ENCODE assay signal across 8 cellular contexts in genomic region chrX:154484255-154485149, GRCh38. TPM values are rescaled to one million over a fixed set of nuclear protein-coding genes. Genes with fewer than 3 reads are reported as not detected.
DNase-seq lines count a peak whose midpoint lies in the region; ATAC-seq and TF ChIP-seq lines count a peak whose summit lies in the region.

No MANE protein-coding gene starts in this region.

- H2AFZ ChIP-seq in OCI-LY7 (ENCODE audit: low read length), result no peak overlapping the region

- H3K4me2 ChIP-seq in OCI-LY7 (ENCODE audit: low read length), result peak overlapping the region; percentile 79

- no peaks in the 10 kb centered on the region for H3K9me2 ChIP-seq in OCI-LY7 (ENCODE audit: insufficient read depth, low read length)

- H4K20me1 ChIP-seq in OCI-LY7 (ENCODE audit: insufficient read depth, low read length), result no peaks in the 10 kb centered on the region

- no TSS peak for BruUV-seq in OCI-LY7 (replicated peaks; lab: Mats Ljungman, UMichigan)

- ATAC-seq in HG03432 (IDR thresholded peaks at IDR 0.05; ENCODE audit: unreplicated experiment), result no peak
- ATAC-seq in effector memory CD8-positive, alpha-beta T cell (replicated peaks), result no peak
- no peak for ATAC-seq in HG02588 (IDR thresholded peaks at IDR 0.05; ENCODE audit: unreplicated experiment)

- no peaks in the 10 kb centered on the region for H3K27me3 Mint-ChIP-seq in activated CD4-positive, alpha-beta T cell treated with anti-CD3 and anti-CD28 coated beads, Interleukin-2, amount 10 ng/mL, durations not matched to agents 7 days and 5 days
- H3K27me3 Mint-ChIP-seq in dendritic cell treated with granulocyte-macrophage colony-stimulating factor and Interleukin-4, amounts not matched to agents 40 ng/mL and 50 ng/mL, for 4 days, result peaks cover 1% of the 10 kb centered on the region
- H3K27me3 Mint-ChIP-seq in effector memory CD8-positive, alpha-beta T cell, result no peaks in the 10 kb centered on the region

- H3K4me3 ChIP-seq in OCI-LY7 (ENCODE audit: low read depth, low read length, poor library complexity, severe bottlenecking), result peak overlapping the region; percentile 98
- H3K4me3 ChIP-seq in skeletal muscle tissue (ENCODE audit: low read length in 3 of 3), result peak overlapping the region in 2 of 3 donors; percentile 29 to 36

- H3K27ac Mint-ChIP-seq in activated CD4-positive, alpha-beta T cell treated with anti-CD3 and anti-CD28 coated beads, Interleukin-2, amount 10 ng/mL, durations not matched to agents 7 days and 5 days, result peak overlapping the region; percentile 9
- peak overlapping the region; percentile 79 for H3K27ac Mint-ChIP-seq in dendritic cell treated with granulocyte-macrophage colony-stimulating factor and Interleukin-4, amounts not matched to agents 40 ng/mL and 50 ng/mL, for 4 days
- H3K27ac Mint-ChIP-seq in effector memory CD8-positive, alpha-beta T cell, result no peak overlapping the region

- H3K4me3 Mint-ChIP-seq in activated CD4-positive, alpha-beta T cell treated with anti-CD3 and anti-CD28 coated beads, Interleukin-2, amount 10 ng/mL, durations not matched to agents 7 days and 5 days, result peak overlapping the region; percentile 67
- H3K4me3 Mint-ChIP-seq in dendritic cell treated with granulocyte-macrophage colony-stimulating factor and Interleukin-4, amounts not matched to agents 40 ng/mL and 50 ng/mL, for 4 days, result peak overlapping the region; percentile 51
- H3K4me3 Mint-ChIP-seq in effector memory CD8-positive, alpha-beta T cell, result peak overlapping the region in 1 of 2 donors; percentile 51

- CTCF ChIA-PET in activated CD4-positive, alpha-beta T cell treated with anti-CD3 and anti-CD28 coated beads, Interleukin-2, amount 10 ng/mL, durations not matched to agents 7 days and 5 days (lab: Charles Lee), result interaction anchor here (0.8 to 1.5 kb wide), 2 partner anchors 19 to 26 kb away, joined by 3 to 4 read pairs; no protein-coding TSS in a partner anchor
- CTCF ChIA-PET in OCI-LY7 (lab: Charles Lee; ENCODE audit: unreplicated experiment), result no interaction called here

- POLR2A ChIA-PET in activated CD4-positive, alpha-beta T cell treated with anti-CD3 and anti-CD28 coated beads, Interleukin-2, amount 10 ng/mL, durations not matched to agents 7 days and 5 days (lab: Charles Lee), result interaction anchor here (0.6 kb wide), 1 partner anchor 37 kb away, joined by 3 read pairs; no protein-coding TSS in a partner anchor
- POLR2A ChIA-PET in OCI-LY7 (lab: Charles Lee), result interaction anchor here (0.6 kb wide), 2 partner anchors 10 to 15 kb away, joined by 7 to 9 read pairs; no protein-coding TSS in a partner anchor

- no peak for DNase-seq in activated CD4-positive, alpha-beta T cell treated with anti-CD3 and anti-CD28 coated beads, Interleukin-2, amount 10 ng/mL, durations not matched to agents 7 days and 5 days
- DNase-seq in activated CD4-positive, alpha-beta T cell treated with anti-CD3 and anti-CD28 coated beads for 1 hour, result no peak
- no peak for DNase-seq in OCI-LY7 (ENCODE audit: low spot score)
- no peak for DNase-seq in effector memory CD8-positive, alpha-beta T cell

- H3K79me2 ChIP-seq in OCI-LY7 (ENCODE audit: insufficient read depth, low read depth, low read length), result peaks cover 16% of the 10 kb centered on the region

- peaks cover 9% of the 10 kb centered on the region for H3K36me3 Mint-ChIP-seq in activated CD4-positive, alpha-beta T cell treated with anti-CD3 and anti-CD28 coated beads, Interleukin-2, amount 10 ng/mL, durations not matched to agents 7 days and 5 days (ENCODE audit: low read depth)
- H3K36me3 Mint-ChIP-seq in dendritic cell treated with granulocyte-macrophage colony-stimulating factor and Interleukin-4, amounts not matched to agents 40 ng/mL and 50 ng/mL, for 4 days (ENCODE audit: low read depth), result peaks cover 42% of the 10 kb centered on the region
- H3K36me3 Mint-ChIP-seq in effector memory CD8-positive, alpha-beta T cell (ENCODE audit: insufficient read depth), result peaks cover 36% of the 10 kb centered on the region

- no peak for TF ChIP-seq CTCF in OCI-LY7 (conservative IDR thresholded peaks at IDR 0.05; ENCODE audit: low read length)

- peak overlapping the region in 2 of 3 donors; percentile 65 to 87 for H3K9ac ChIP-seq in skeletal muscle tissue (ENCODE audit: low read depth in 1 of 3, low read length in 3 of 3)

- H3K4me1 ChIP-seq in OCI-LY7 (ENCODE audit: insufficient read depth, low read length, poor library complexity, severe bottlenecking) (peaks cover 68% of the 10 kb centered on the region), skeletal muscle tissue (ENCODE audit: control insufficient read depth in 3 of 3, insufficient read depth in 3 of 3, low read length in 3 of 3) (peaks cover 14 to 46% (median 29%) of the 10 kb centered on the region in 3 donors)

- H3K9me3 ChIP-seq in OCI-LY7 (ENCODE audit: low read length), result no peaks in the 10 kb centered on the region
- no peaks in the 10 kb centered on the region for H3K9me3 ChIP-seq in skeletal muscle tissue (ENCODE audit: control insufficient read depth in 3 of 3, low read length in 3 of 3)

- intact Hi-C loops in OCI-LY7 (cut with micrococcal nuclease; ENCODE audit: unreplicated experiment), result loop anchor here (5.0 kb wide), 2 partner anchors 43 to 72 kb away; partner anchors contain the start of gene TAFAZZIN
- intact Hi-C loops in dendritic cell treated with granulocyte-macrophage colony-stimulating factor and Interleukin-4, amounts not matched to agents 40 ng/mL and 50 ng/mL, for 4 days (cut with micrococcal nuclease), result no loop called here

- H3K9me3 Mint-ChIP-seq in activated CD4-positive, alpha-beta T cell treated with anti-CD3 and anti-CD28 coated beads, Interleukin-2, amount 10 ng/mL, durations not matched to agents 7 days and 5 days, result no peaks in the 10 kb centered on the region
- no peaks in the 10 kb centered on the region for H3K9me3 Mint-ChIP-seq in dendritic cell treated with granulocyte-macrophage colony-stimulating factor and Interleukin-4, amounts not matched to agents 40 ng/mL and 50 ng/mL, for 4 days
- no peaks in the 10 kb centered on the region for H3K9me3 Mint-ChIP-seq in effector memory CD8-positive, alpha-beta T cell

- H3K27me3 ChIP-seq in skeletal muscle tissue (ENCODE audit: control insufficient read depth in 3 of 3, insufficient read depth in 3 of 3, low read length in 3 of 3), result no peaks in the 10 kb centered on the region

- H3K36me3 ChIP-seq in OCI-LY7 (ENCODE audit: insufficient read depth, low read length) (peaks cover 27% of the 10 kb centered on the region), skeletal muscle tissue (ENCODE audit: control insufficient read depth in 3 of 3, insufficient read depth in 3 of 3, low read length in 3 of 3) (peaks cover 8 to 14% (median 8%) of the 10 kb centered on the region in 3 donors)

- H3K4me1 Mint-ChIP-seq in activated CD4-positive, alpha-beta T cell treated with anti-CD3 and anti-CD28 coated beads, Interleukin-2, amount 10 ng/mL, durations not matched to agents 7 days and 5 days, result peaks cover 41% of the 10 kb centered on the region
- peaks cover 34% of the 10 kb centered on the region for H3K4me1 Mint-ChIP-seq in dendritic cell treated with granulocyte-macrophage colony-stimulating factor and Interleukin-4, amounts not matched to agents 40 ng/mL and 50 ng/mL, for 4 days (ENCODE audit: low read depth)
- H3K4me1 Mint-ChIP-seq in effector memory CD8-positive, alpha-beta T cell (ENCODE audit: low read depth in 2 of 2), result peaks cover 3 to 16% of the 10 kb centered on the region in 2 donors

- no peak overlapping the region for H3K27ac ChIP-seq in OCI-LY7 (ENCODE audit: low read depth, low read length, poor library complexity, severe bottlenecking)
- H3K27ac ChIP-seq in skeletal muscle tissue (ENCODE audit: low read depth, low read length), result peak overlapping the region; percentile 66

RNA-seq across cellular contexts. Expression of gene UBL4A, which starts 1.9 kb away (rescaled TPM):
- 10 to 100 TPM; 46.4 to 47.3 TPM for total RNA-seq in activated CD4-positive, alpha-beta T cell treated with anti-CD3 and anti-CD28 coated beads, Interleukin-2, amount 10 ng/mL, durations not matched to agents 7 days and 5 days
- 76.0 and 89.9 TPM in 2 replicates for total RNA-seq in OCI-LY7 (2014; rRNA removed; shearing (Covaris generic))
- total RNA-seq in OCI-LY7 (2022) (49.4 and 49.7 TPM in 2 replicates), skeletal muscle tissue (35.0 TPM)

RNA-seq across cellular contexts. Expression of gene LAGE3, which starts 5.4 kb away (rescaled TPM):
- total RNA-seq in activated CD4-positive, alpha-beta T cell treated with anti-CD3 and anti-CD28 coated beads, Interleukin-2, amount 10 ng/mL, durations not matched to agents 7 days and 5 days, result 10 to 100 TPM; 43.2 to 47.9 TPM
- total RNA-seq in OCI-LY7 (2014; rRNA removed; shearing (Covaris generic)), result 53.2 and 70.1 TPM in 2 replicates
- 31.3 and 40.6 TPM in 2 replicates for total RNA-seq in OCI-LY7 (2022)
- 12.0 TPM for total RNA-seq in skeletal muscle tissue

RNA-seq across cellular contexts. Expression of gene SLC10A3, which starts 5.9 kb away (rescaled TPM):
- total RNA-seq in activated CD4-positive, alpha-beta T cell treated with anti-CD3 and anti-CD28 coated beads, Interleukin-2, amount 10 ng/mL, durations not matched to agents 7 days and 5 days, result 10 to 100 TPM; 21.7 to 26.0 TPM
- total RNA-seq in OCI-LY7 (2014; rRNA removed; shearing (Covaris generic)), result 12.4 and 14.1 TPM in 2 replicates
- 12.7 and 15.6 TPM in 2 replicates for total RNA-seq in OCI-LY7 (2022)
- total RNA-seq in skeletal muscle tissue, result 3.1 TPM

RNA-seq across cellular contexts. Expression of gene PLXNA3, which starts 26.4 kb away (rescaled TPM):
- total RNA-seq in activated CD4-positive, alpha-beta T cell treated with anti-CD3 and anti-CD28 coated beads, Interleukin-2, amount 10 ng/mL, durations not matched to agents 7 days and 5 days, result 10 to 100 TPM; 26.2 to 28.3 TPM
- 0.28 and 5.6 TPM in 2 replicates for total RNA-seq in OCI-LY7 (2014; rRNA removed; shearing (Covaris generic))
- total RNA-seq in OCI-LY7 (2022), result 5.2 and 8.0 TPM in 2 replicates
- total RNA-seq in skeletal muscle tissue, result 9.9 TPM

RNA-seq across cellular contexts. Expression of gene FAM3A, which starts 31.5 kb away (rescaled TPM):
- 10 to 100 TPM; 34.4 to 38.6 TPM for total RNA-seq in activated CD4-positive, alpha-beta T cell treated with anti-CD3 and anti-CD28 coated beads, Interleukin-2, amount 10 ng/mL, durations not matched to agents 7 days and 5 days
- total RNA-seq in OCI-LY7 (2014; rRNA removed; shearing (Covaris generic)), result 15.3 and 16.4 TPM in 2 replicates
- total RNA-seq in OCI-LY7 (2022) (21.9 and 24.6 TPM in 2 replicates), skeletal muscle tissue (15.7 TPM)

Comparison
In these comparisons a context has a peak if more than half of its experiments do, and no peak if none do; other contexts are left out.
1. H3K27ac Mint-ChIP-seq: peak in activated CD4-positive, alpha-beta T cell treated with anti-CD3 and anti-CD28 coated beads, Interleukin-2, amount 10 ng/mL, durations not matched to agents 7 days and 5 days (single experiment) and dendritic cell treated with granulocyte-macrophage colony-stimulating factor and Interleukin-4, amounts not matched to agents 40 ng/mL and 50 ng/mL, for 4 days (single experiment); none in effector memory CD8-positive, alpha-beta T cell (0 of 2).